13 cellular contexts compared by ENCODE assay signal in genomic region chr17:28345420-28346198, GRCh38. TPM values are rescaled to one million over a fixed set of nuclear protein-coding genes. Genes with fewer than 3 reads are reported as not detected.
DNase-seq lines count a peak whose midpoint lies in the region; ATAC-seq, FAIRE-seq and TF ChIP-seq lines count a peak whose summit lies in the region.
"Had no signal": no experiment of that assay in that cellular context is flagged by ENCODE, and none has a peak within 500 bp of the region (broad histone marks: within the 10 kb centered on the region; RNA-seq: fewer than 3 reads in every experiment).

No MANE protein-coding gene starts in this region.

- no peak overlapping the region for H2AFZ ChIP-seq in PC-9

- H3K9me3 ChIP-seq in PC-9 (ENCODE audit: insufficient read depth, low read depth): no peaks in the 10 kb centered on the region
- no peaks in the 10 kb centered on the region for H3K9me3 ChIP-seq in pancreas
- no peaks in the 10 kb centered on the region for H3K9me3 ChIP-seq in ovary
- H3K9me3 ChIP-seq: gastrocnemius medialis had no signal

- TF ChIP-seq POLR2A in GM19193 (IDR thresholded peaks at IDR 0.05; ENCODE audit: extremely low read depth, insufficient read depth, insufficient read length) (peak; percentile 13), ovary (IDR thresholded peaks at IDR 0.05) (no peak)

- H3K79me2 ChIP-seq in PC-9 (ENCODE audit: low read depth): no peaks in the 10 kb centered on the region

- WGBS in pancreas, 2 donors: 18 to 20% methylated on average over 13 of the region's 13 CpGs
- WGBS in ovary, 3 donors: 53 to 62% (median 53%) methylated on average over 13 of the region's 13 CpGs

- ATAC-seq in Right ventricle myocardium inferior (peak; percentile 61), pancreas (peak; percentile 4 to 42 (median 27)), GM21381 (IDR thresholded peaks at IDR 0.05; ENCODE audit: unreplicated experiment) (no peak), GM18909 (IDR thresholded peaks at IDR 0.05; ENCODE audit: poor library complexity, unreplicated experiment) (no peak)

- H3K4me3 ChIP-seq in PC-9 (no peak overlapping the region), pancreas (peak overlapping the region in 1 of 4 donors; percentile 22), ovary (no peak overlapping the region)
- H3K4me3 ChIP-seq: gastrocnemius medialis had no signal

- peaks cover 26% of the 10 kb centered on the region for H3K4me1 ChIP-seq in PC-9 (replicated peaks; ENCODE audit: insufficient read depth)
- peaks cover 30 to 43% (median 32%) of the 10 kb centered on the region in 3 donors for H3K4me1 ChIP-seq in pancreas
- H3K4me1 ChIP-seq in ovary (ENCODE audit: insufficient read depth): peaks cover 23% of the 10 kb centered on the region

- intact Hi-C loops in PC-9 (cut with micrococcal nuclease; ENCODE audit: unreplicated experiment): no loop called here
- intact Hi-C loops in Right ventricle myocardium inferior (cut with DNase I): no loop called here
- intact Hi-C loops in pancreas (cut with DNase I): no loop called here
- intact Hi-C loops in ovary (cut with DNase I): no loop called here

- H3K36me3 ChIP-seq in PC-9 (ENCODE audit: low read depth): peaks cover 24% of the 10 kb centered on the region
- H3K36me3 ChIP-seq in pancreas: peaks cover 12 to 54% (median 31%) of the 10 kb centered on the region in 3 donors
- H3K36me3 ChIP-seq in ovary: no peaks in the 10 kb centered on the region

- DNase-seq in PC-9 (peak; percentile 59 to 65), Right ventricle myocardium inferior (ENCODE audit: missing footprints) (no peak), pancreas (peak in 4 of 6 donors; percentile 43 to 56 (median 51)), ovary (no peak), germinal center (ENCODE audit: low spot score) (no peak)
- DNase-seq: stimulated activated CD4-positive, alpha-beta T cell treated with anti-CD3 and anti-CD28 coated beads, Interleukin-15, amount 100 ng/mL, for 24 hours; T-helper 1 cell had no signal

- TF ChIP-seq EP300 in ovary (IDR thresholded peaks at IDR 0.05): no peak

- CTCF ChIA-PET in PC-9 (lab: Charles Lee): interaction anchor here (0.5 to 0.7 kb wide), 3 partner anchors 36 to 541 kb away, joined by 3 to 4 read pairs (median 4); no protein-coding TSS in a partner anchor

- TF ChIP-seq CTCF in PC-9 (conservative IDR thresholded peaks at IDR 0.05) (no peak), pancreas (IDR thresholded peaks at IDR 0.05) (no peak), ovary (IDR thresholded peaks at IDR 0.05) (no peak)

- POLR2A ChIA-PET in PC-9 (lab: Charles Lee; ENCODE audit: unreplicated experiment): interaction anchor here (0.7 to 2.5 kb wide), 3 partner anchors 10 to 453 kb away, joined by 3 to 42 read pairs (median 11); partner anchors contain the start of genes IFT20 and TNFAIP1

- no peaks in the 10 kb centered on the region for H3K9me2 ChIP-seq in PC-9 (ENCODE audit: insufficient read depth)

- 0 out of 2 replicates have a peak, but pooled peaks cover 3% of the 10 kb centered on the region for H4K20me1 ChIP-seq in PC-9 (ENCODE audit: insufficient read depth)

- H3K27me3 ChIP-seq in PC-9 (ENCODE audit: insufficient read depth, low read depth) (no peaks in the 10 kb centered on the region), pancreas (no peaks in the 10 kb centered on the region), ovary (no peaks in the 10 kb centered on the region)
- H3K27me3 ChIP-seq: gastrocnemius medialis had no signal

- no peak for FAIRE-seq in pancreas (lab: Jason Lieb, UNC)

- H3K27ac ChIP-seq in PC-9 (peak overlapping the region; percentile 72; the same call in 1 of the 2 replicates), pancreas (peak overlapping the region; percentile 63 to 83 (median 74)), ovary (peak overlapping the region in 1 of 2 donors; percentile 69)

- no peak overlapping the region for H3K4me2 ChIP-seq in PC-9

- peaks cover 56% of the 10 kb centered on the region for H3F3A ChIP-seq in PC-9 (ENCODE audit: insufficient read depth, low read depth)

- no TSS peak for BruUV-seq in PC-9 (replicated peaks; lab: Mats Ljungman, UMichigan)

RNA-seq across cellular contexts. Expression of gene TNFAIP1, which starts 10.0 kb away (rescaled TPM):
- total RNA-seq in PC-9 (2021): 46.8 and 48.8 TPM in 2 replicates
- 32.9 TPM for total RNA-seq in Right ventricle myocardium inferior
- 10 to 100 TPM; 20.8 to 56.8 (median 31.8) TPM for total RNA-seq in pancreas
- polyA plus RNA-seq in pancreas: 10 to 100 TPM; 11.5 to 16.8 TPM
- 10 to 100 TPM; 13.5 to 36.3 (median 31.5) TPM for total RNA-seq in ovary
- 10 to 100 TPM; 13.4 to 37.9 TPM for polyA plus RNA-seq in ovary

RNA-seq across cellular contexts. Expression of gene IFT20, which starts 10.3 kb away (rescaled TPM):
- 35.3 and 42.3 TPM in 2 replicates for total RNA-seq in PC-9 (2021)
- 11.6 TPM for total RNA-seq in Right ventricle myocardium inferior
- total RNA-seq in pancreas: 10 to 100 TPM; 42.3 to 52.4 (median 48.0) TPM
- polyA plus RNA-seq in pancreas: 10 to 100 TPM; 65.8 to 79.0 TPM
- total RNA-seq in ovary: 10 to 100 TPM; 20.2 to 49.2 (median 24.3) TPM
- 10 to 100 TPM; 39.4 to 44.3 TPM for polyA plus RNA-seq in ovary

RNA-seq across cellular contexts. Expression of gene POLDIP2, which starts 11.7 kb away (rescaled TPM):
- 84.5 and 98.2 TPM in 2 replicates for total RNA-seq in PC-9 (2021)
- total RNA-seq in Right ventricle myocardium inferior: 160 TPM
- total RNA-seq in pancreas: 10 to 100 TPM; 40.7 to 51.2 (median 42.5) TPM
- 10 to 100 TPM; 28.3 to 41.0 TPM for polyA plus RNA-seq in pancreas
- 10 to 100 TPM; 37.4 to 82.6 (median 59.6) TPM for total RNA-seq in ovary
- polyA plus RNA-seq in ovary: 100 to 1,000 TPM in 1 of 2 donors, 10 to 100 TPM in 1; 43.4 to 110 TPM

RNA-seq across cellular contexts. Expression of gene SEBOX, which starts 19.4 kb away (rescaled TPM):
- not detected in 2 replicates for total RNA-seq in PC-9 (2021)
- not detected for total RNA-seq in Right ventricle myocardium inferior
- total RNA-seq in pancreas: not detected
- not detected for polyA plus RNA-seq in pancreas
- not detected for total RNA-seq in ovary
- not detected for polyA plus RNA-seq in ovary
- total RNA-seq: gastrocnemius medialis, HT1080, NCI-H460 had no signal

RNA-seq across cellular contexts. Expression of gene VTN, which starts 24.5 kb away (rescaled TPM):
- total RNA-seq in PC-9 (2021): not detected in 2 replicates
- 36.9 TPM for total RNA-seq in Right ventricle myocardium inferior
- 10 to 100 TPM in 2 of 6 donors, 1 to 10 TPM in 4; 5.2 to 21.5 (median 9.5) TPM for total RNA-seq in pancreas
- 10 to 100 TPM; 14.6 to 21.6 TPM for polyA plus RNA-seq in pancreas
- total RNA-seq in ovary: 1 to 10 TPM in 5 of 7 donors, under 1 TPM in 1, not detected in 1; 0.25 to 5.9 (median 4.1) TPM
- polyA plus RNA-seq in ovary: 10 to 100 TPM in 1 of 2 donors, 1 to 10 TPM in 1; 1.5 to 20.5 TPM
- total RNA-seq: HT1080 had no signal

Comparison
In these comparisons a context has a peak if more than half of its experiments do, and no peak if none do; other contexts are left out.
1. DNase-seq: peak in PC-9 (2 of 2) and pancreas (4 of 6); none in Right ventricle myocardium inferior (single experiment), ovary (0 of 5) and germinal center (single experiment).
2. ATAC-seq: peak in Right ventricle myocardium inferior (single experiment) and pancreas (4 of 4); none in GM21381 (single experiment) and GM18909 (single experiment).